ENCODE assay signal across 17 cellular contexts in the genomic region with DNA sequence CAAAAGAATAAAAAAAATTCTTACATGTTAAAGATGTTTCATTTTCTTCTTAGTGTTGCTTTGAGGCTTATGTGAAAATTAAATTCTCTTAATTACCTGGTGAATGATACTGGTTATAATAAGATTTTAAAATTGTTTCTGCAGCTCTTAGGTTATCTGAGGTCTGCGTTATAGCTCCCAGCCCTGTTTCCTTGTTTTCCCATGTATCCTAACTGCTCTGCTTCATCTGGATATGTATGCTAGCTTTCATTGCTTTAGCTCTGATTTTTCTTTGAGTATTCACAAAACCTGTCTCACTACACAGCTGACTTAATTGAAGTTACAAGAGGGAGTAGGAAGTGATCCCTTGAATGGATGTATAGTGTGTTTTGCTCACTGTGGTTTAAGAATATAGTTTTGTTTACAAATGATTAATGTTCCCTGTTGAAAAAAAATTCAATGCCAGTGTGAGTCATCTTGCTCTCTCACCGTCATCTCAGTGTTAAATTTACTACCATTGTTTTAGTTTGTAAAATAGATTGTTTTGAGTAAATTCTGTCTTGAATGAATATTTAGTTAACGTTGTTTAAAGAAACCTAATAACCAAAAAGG. TPM values are rescaled to one million over a fixed set of nuclear protein-coding genes. Genes with fewer than 3 reads are reported as not detected.
A peak's percentile ranks its signal among the peaks of the same experiment; 100 is the strongest.
DNase-seq lines count a peak whose midpoint lies in the region; ATAC-seq, FAIRE-seq and TF ChIP-seq lines count a peak whose summit lies in the region.
"Had no signal": no experiment of that assay in that cellular context is flagged by ENCODE, and none has a peak within 500 bp of the region (broad histone marks: within the 10 kb centered on the region; RNA-seq: fewer than 3 reads in every experiment).

No MANE protein-coding gene starts in this region.

- no peaks in the 10 kb centered on the region for H3K27me3 Mint-ChIP-seq in CD14-positive monocyte (ENCODE audit: low read depth in 3 of 3)

- H3K27me3 ChIP-seq in RWPE2 (ENCODE audit: insufficient read depth, poor library complexity, severe bottlenecking): no peaks in the 10 kb centered on the region
- H3K27me3 ChIP-seq: hepatocyte, right atrium auricular region, SJCRH30, suprapubic skin had no signal

- ATAC-seq in RWPE2 (ENCODE audit: low read depth) (peak; percentile 91), HG02588 (IDR thresholded peaks at IDR 0.05; ENCODE audit: unreplicated experiment) (no peak)

- H3K27ac Mint-ChIP-seq in CD14-positive monocyte: peak overlapping the region in 1 of 7 donors; percentile 2

- POLR2A ChIA-PET in HEK293T (lab: Yijun Ruan, JAX): no interaction called here

- no peak overlapping the region for H3K4me3 ChIP-seq in RWPE2 (ENCODE audit: severe bottlenecking)
- H3K4me3 ChIP-seq: hepatocyte, right atrium auricular region, SJCRH30, suprapubic skin had no signal

- peaks cover 98% of the 10 kb centered on the region for H3K36me3 ChIP-seq in RWPE2 (ENCODE audit: low read depth)

- DNase-seq in H54 (ENCODE audit: insufficient read length, low spot score): no peak
- DNase-seq in RWPE2 (ENCODE audit: low spot score): no peak
- peak; percentile 40 for DNase-seq in epithelial cell of prostate (ENCODE audit: low read depth, low spot score)
- peak; percentile 44 for DNase-seq in pulmonary artery endothelial cell (ENCODE audit: low read depth, low spot score)
- no peak for DNase-seq in HEK293T (ENCODE audit: extremely low spot score)
- DNase-seq in CD14-positive monocyte (ENCODE audit: low spot score): no peak
- DNase-seq: activated CD4-positive, alpha-beta T cell treated with anti-CD3 and anti-CD28 coated beads for 1 hour; activated gamma-delta T cell treated with Interleukin-2 at 50 U/mL for 16 hours; DMS153; NCI-H1092 treated with DMSO at 0.1 percent for 48 hours; NCI-H526; SJCRH30 had no signal

- peaks cover 45 to 58% of the 10 kb centered on the region in 2 donors for H3K36me3 Mint-ChIP-seq in CD14-positive monocyte

- intact Hi-C loops in CD14-positive monocyte (cut with micrococcal nuclease): no loop called here

- peaks cover 18% of the 10 kb centered on the region for H3K4me1 ChIP-seq in RWPE2 (ENCODE audit: insufficient read depth, poor library complexity, severe bottlenecking)
- H3K4me1 ChIP-seq: right atrium auricular region, SJCRH30, suprapubic skin had no signal

- no peak for TF ChIP-seq CTCF in RWPE2 (IDR thresholded peaks at IDR 0.05; ENCODE audit: poor library complexity, severe bottlenecking)
- TF ChIP-seq CTCF in CD14-positive monocyte (IDR thresholded peaks at IDR 0.05): no peak

- no peak overlapping the region for H3K27ac ChIP-seq in RWPE2 (ENCODE audit: poor library complexity, severe bottlenecking)
- peak overlapping the region; percentile 28 for H3K27ac ChIP-seq in epithelial cell of prostate
- H3K27ac ChIP-seq: hepatocyte, right atrium auricular region, SJCRH30, suprapubic skin had no signal

- H3K9me3 Mint-ChIP-seq in CD14-positive monocyte: no peaks in the 10 kb centered on the region

- no peak for TF ChIP-seq POLR2A in H54 (IDR thresholded peaks at IDR 0.05; ENCODE audit: low read depth, low read length)

- no peaks in the 10 kb centered on the region for H3K9me3 ChIP-seq in RWPE2 (ENCODE audit: severe bottlenecking)
- H3K9me3 ChIP-seq: right atrium auricular region, SJCRH30, suprapubic skin had no signal

- CTCF ChIA-PET in HEK293T (lab: Yijun Ruan, JAX): interaction anchor here (1.1 kb wide), 1 partner anchor 12 kb away, joined by 4 read pairs; no protein-coding TSS in a partner anchor

- H3K4me1 Mint-ChIP-seq in CD14-positive monocyte: no peaks in the 10 kb centered on the region

- no peak overlapping the region for H3K4me3 Mint-ChIP-seq in CD14-positive monocyte

- peak; percentile 98 for FAIRE-seq in H54 (lab: Jason Lieb, UNC)
- FAIRE-seq: GM18507 had no signal

TF ChIP-seq in HEK293T, 16 proteins besides CTCF, POLR2A, EP300 and RAD21:
- TF ChIP-seq NFRKB (IDR thresholded peaks at IDR 0.05) (no peak), ELF4 (IDR thresholded peaks at IDR 0.05) (no peak), FOXA1 (IDR thresholded peaks at IDR 0.05) (no peak), TARDBP (IDR thresholded peaks at IDR 0.05) (no peak), SUZ12 (IDR thresholded peaks at IDR 0.05) (no peak), HDGF (IDR thresholded peaks at IDR 0.05; ENCODE audit: borderline replicate concordance) (no peak), SP1 (IDR thresholded peaks at IDR 0.05) (no peak), L3MBTL2 (conservative IDR thresholded peaks at IDR 0.05) (no peak)

RNA-seq across cellular contexts. Expression of gene CPSF6, which starts 26.8 kb away (rescaled TPM):
- 41.7 and 44.2 TPM in 2 replicates for total RNA-seq in pulmonary artery endothelial cell
- 10 to 100 TPM; 35.4 to 38.0 TPM for polyA plus RNA-seq in CD14-positive monocyte

Comparison
In these comparisons a context has a peak if more than half of its experiments do, and no peak if none do; other contexts are left out.
1. DNase-seq: peak in epithelial cell of prostate (single experiment) and pulmonary artery endothelial cell (single experiment); none in H54 (single experiment), RWPE2 (single experiment), HEK293T (single experiment) and CD14-positive monocyte (single experiment).